Comparison of ENCODE assay signal across 1 cellular context in genomic region chr17:29589524-29590260, GRCh38.
TF ChIP-seq lines count a peak whose summit lies in the region.

GIT1 (minus strand) TSS chr17:29589648; CDS start chr17:29589378, 270 bp downstream.

TF ChIP-seq in GM12878, 131 proteins besides CTCF, POLR2A, EP300 and RAD21 (continued from another document and continues in another):
- TF ChIP-seq, protein P1, sequence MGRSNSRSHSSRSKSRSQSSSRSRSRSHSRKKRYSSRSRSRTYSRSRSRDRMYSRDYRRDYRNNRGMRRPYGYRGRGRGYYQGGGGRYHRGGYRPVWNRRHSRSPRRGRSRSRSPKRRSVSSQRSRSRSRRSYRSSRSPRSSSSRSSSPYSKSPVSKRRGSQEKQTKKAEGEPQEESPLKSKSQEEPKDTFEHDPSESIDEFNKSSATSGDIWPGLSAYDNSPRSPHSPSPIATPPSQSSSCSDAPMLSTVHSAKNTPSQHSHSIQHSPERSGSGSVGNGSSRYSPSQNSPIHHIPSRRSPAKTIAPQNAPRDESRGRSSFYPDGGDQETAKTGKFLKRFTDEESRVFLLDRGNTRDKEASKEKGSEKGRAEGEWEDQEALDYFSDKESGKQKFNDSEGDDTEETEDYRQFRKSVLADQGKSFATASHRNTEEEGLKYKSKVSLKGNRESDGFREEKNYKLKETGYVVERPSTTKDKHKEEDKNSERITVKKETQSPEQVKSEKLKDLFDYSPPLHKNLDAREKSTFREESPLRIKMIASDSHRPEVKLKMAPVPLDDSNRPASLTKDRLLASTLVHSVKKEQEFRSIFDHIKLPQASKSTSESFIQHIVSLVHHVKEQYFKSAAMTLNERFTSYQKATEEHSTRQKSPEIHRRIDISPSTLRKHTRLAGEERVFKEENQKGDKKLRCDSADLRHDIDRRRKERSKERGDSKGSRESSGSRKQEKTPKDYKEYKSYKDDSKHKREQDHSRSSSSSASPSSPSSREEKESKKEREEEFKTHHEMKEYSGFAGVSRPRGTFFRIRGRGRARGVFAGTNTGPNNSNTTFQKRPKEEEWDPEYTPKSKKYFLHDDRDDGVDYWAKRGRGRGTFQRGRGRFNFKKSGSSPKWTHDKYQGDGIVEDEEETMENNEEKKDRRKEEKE (IDR thresholded peaks at IDR 0.05): no peak
- no peak for TF ChIP-seq TARDBP (IDR thresholded peaks at IDR 0.05; ENCODE audit: borderline replicate concordance)
- TF ChIP-seq, protein P2, sequence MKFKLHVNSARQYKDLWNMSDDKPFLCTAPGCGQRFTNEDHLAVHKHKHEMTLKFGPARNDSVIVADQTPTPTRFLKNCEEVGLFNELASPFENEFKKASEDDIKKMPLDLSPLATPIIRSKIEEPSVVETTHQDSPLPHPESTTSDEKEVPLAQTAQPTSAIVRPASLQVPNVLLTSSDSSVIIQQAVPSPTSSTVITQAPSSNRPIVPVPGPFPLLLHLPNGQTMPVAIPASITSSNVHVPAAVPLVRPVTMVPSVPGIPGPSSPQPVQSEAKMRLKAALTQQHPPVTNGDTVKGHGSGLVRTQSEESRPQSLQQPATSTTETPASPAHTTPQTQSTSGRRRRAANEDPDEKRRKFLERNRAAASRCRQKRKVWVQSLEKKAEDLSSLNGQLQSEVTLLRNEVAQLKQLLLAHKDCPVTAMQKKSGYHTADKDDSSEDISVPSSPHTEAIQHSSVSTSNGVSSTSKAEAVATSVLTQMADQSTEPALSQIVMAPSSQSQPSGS (IDR thresholded peaks at IDR 0.05; ENCODE audit: low read length): no peak
- TF ChIP-seq MTA3 (IDR thresholded peaks at IDR 0.05; ENCODE audit: borderline replicate concordance, low read length): no peak
- TF ChIP-seq ZNF24 (IDR thresholded peaks at IDR 0.05): no peak
- TF ChIP-seq, protein P3, sequence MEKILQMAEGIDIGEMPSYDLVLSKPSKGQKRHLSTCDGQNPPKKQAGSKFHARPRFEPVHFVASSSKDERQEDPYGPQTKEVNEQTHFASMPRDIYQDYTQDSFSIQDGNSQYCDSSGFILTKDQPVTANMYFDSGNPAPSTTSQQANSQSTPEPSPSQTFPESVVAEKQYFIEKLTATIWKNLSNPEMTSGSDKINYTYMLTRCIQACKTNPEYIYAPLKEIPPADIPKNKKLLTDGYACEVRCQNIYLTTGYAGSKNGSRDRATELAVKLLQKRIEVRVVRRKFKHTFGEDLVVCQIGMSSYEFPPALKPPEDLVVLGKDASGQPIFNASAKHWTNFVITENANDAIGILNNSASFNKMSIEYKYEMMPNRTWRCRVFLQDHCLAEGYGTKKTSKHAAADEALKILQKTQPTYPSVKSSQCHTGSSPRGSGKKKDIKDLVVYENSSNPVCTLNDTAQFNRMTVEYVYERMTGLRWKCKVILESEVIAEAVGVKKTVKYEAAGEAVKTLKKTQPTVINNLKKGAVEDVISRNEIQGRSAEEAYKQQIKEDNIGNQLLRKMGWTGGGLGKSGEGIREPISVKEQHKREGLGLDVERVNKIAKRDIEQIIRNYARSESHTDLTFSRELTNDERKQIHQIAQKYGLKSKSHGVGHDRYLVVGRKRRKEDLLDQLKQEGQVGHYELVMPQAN (conservative IDR thresholded peaks at IDR 0.05): peak; percentile 36; the same call in 1 of the 2 replicates
- no peak for TF ChIP-seq ZZZ3 (IDR thresholded peaks at IDR 0.05; ENCODE audit: control insufficient read depth, insufficient read length, low read depth)
- TF ChIP-seq CREB1 (IDR thresholded peaks at IDR 0.05; ENCODE audit: low read depth): no peak
- no peak for TF ChIP-seq ZBED1 (IDR thresholded peaks at IDR 0.05; ENCODE audit: borderline replicate concordance)
- TF ChIP-seq SRF (IDR thresholded peaks at IDR 0.05; ENCODE audit: low read depth in 2 of 2, low read length in 2 of 2): no peak; a peak in 1 of 4 replicates
- peak in 1 of 2 experiments; percentile 72; a peak in 2 of 4 replicates for TF ChIP-seq BHLHE40 (IDR thresholded peaks at IDR 0.05; ENCODE audit: borderline replicate concordance in 1 of 2, low read depth in 2 of 2, low read length in 1 of 2)
- TF ChIP-seq ZBTB40 (IDR thresholded peaks at IDR 0.05; ENCODE audit: borderline replicate concordance): no peak
- TF ChIP-seq CEBPB (IDR thresholded peaks at IDR 0.05; ENCODE audit: borderline replicate concordance in 1 of 2, low read depth in 2 of 2, low read length in 2 of 2): no peak
- TF ChIP-seq CHD1 (IDR thresholded peaks at IDR 0.05; ENCODE audit: low read depth, low read length): no peak
- TF ChIP-seq E2F8 (IDR thresholded peaks at IDR 0.05; ENCODE audit: low read depth, partially characterized antibody): no peak
- TF ChIP-seq MEF2B (IDR thresholded peaks at IDR 0.05; ENCODE audit: partially characterized antibody, poor library complexity, severe bottlenecking): no peak
- no peak for TF ChIP-seq IKZF2 (IDR thresholded peaks at IDR 0.05)
- no peak for TF ChIP-seq ETV6 (conservative IDR thresholded peaks at IDR 0.05 in 1 of 2, IDR thresholded peaks at IDR 0.05 in 1 of 2; ENCODE audit: borderline replicate concordance in 1 of 2, low read depth in 1 of 2)
- TF ChIP-seq KLF5 (IDR thresholded peaks at IDR 0.05; ENCODE audit: partially characterized antibody): peak; percentile 44
- TF ChIP-seq RBBP5 (conservative IDR thresholded peaks at IDR 0.05): no peak
- TF ChIP-seq POU2F2 (IDR thresholded peaks at IDR 0.05; ENCODE audit: borderline replicate concordance, low read depth, low read length): no peak
- TF ChIP-seq PAX8 (IDR thresholded peaks at IDR 0.05): no peak
- no peak for TF ChIP-seq JUND (IDR thresholded peaks at IDR 0.05; ENCODE audit: low read depth, low read length)
- TF ChIP-seq RAD51 (IDR thresholded peaks at IDR 0.05): no peak
- TF ChIP-seq TAF1 (IDR thresholded peaks at IDR 0.05; ENCODE audit: borderline replicate concordance, low read depth, low read length): no peak
- no peak for TF ChIP-seq HCFC1 (IDR thresholded peaks at IDR 0.05; ENCODE audit: low read length)
- no peak for TF ChIP-seq PML (IDR thresholded peaks at IDR 0.05; ENCODE audit: low read length)
- no peak for TF ChIP-seq FOXK2 (IDR thresholded peaks at IDR 0.05)
- no peak for TF ChIP-seq SIN3A (IDR thresholded peaks at IDR 0.05; ENCODE audit: low read depth, low read length)
- TF ChIP-seq, protein P4, sequence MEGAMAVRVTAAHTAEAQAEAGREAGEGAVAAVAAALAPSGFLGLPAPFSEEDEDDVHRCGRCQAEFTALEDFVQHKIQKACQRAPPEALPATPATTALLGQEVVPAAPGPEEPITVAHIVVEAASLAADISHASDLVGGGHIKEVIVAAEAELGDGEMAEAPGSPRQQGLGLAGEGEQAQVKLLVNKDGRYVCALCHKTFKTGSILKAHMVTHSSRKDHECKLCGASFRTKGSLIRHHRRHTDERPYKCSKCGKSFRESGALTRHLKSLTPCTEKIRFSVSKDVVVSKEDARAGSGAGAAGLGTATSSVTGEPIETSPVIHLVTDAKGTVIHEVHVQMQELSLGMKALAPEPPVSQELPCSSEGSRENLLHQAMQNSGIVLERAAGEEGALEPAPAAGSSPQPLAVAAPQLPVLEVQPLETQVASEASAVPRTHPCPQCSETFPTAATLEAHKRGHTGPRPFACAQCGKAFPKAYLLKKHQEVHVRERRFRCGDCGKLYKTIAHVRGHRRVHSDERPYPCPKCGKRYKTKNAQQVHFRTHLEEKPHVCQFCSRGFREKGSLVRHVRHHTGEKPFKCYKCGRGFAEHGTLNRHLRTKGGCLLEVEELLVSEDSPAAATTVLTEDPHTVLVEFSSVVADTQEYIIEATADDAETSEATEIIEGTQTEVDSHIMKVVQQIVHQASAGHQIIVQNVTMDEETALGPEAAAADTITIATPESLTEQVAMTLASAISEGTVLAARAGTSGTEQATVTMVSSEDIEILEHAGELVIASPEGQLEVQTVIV (IDR thresholded peaks at IDR 0.05; ENCODE audit: borderline replicate concordance, partially characterized antibody): no peak
- TF ChIP-seq GABPA (IDR thresholded peaks at IDR 0.05; ENCODE audit: low read depth): no peak
- TF ChIP-seq ZNF622 (IDR thresholded peaks at IDR 0.05): no peak
- TF ChIP-seq HDGF (IDR thresholded peaks at IDR 0.05): peak; percentile 45; the same call in 1 of the 2 replicates
- peak; percentile 78 for TF ChIP-seq LARP7 (IDR thresholded peaks at IDR 0.05)
- no peak for TF ChIP-seq NBN (IDR thresholded peaks at IDR 0.05)
- no peak for TF ChIP-seq CREM (IDR thresholded peaks at IDR 0.05; ENCODE audit: low read depth)
- TF ChIP-seq TCF12 (IDR thresholded peaks at IDR 0.05; ENCODE audit: low read depth, low read length): no peak
- no peak for TF ChIP-seq CHD4 (IDR thresholded peaks at IDR 0.05)
- TF ChIP-seq NFIC (IDR thresholded peaks at IDR 0.05; ENCODE audit: low read depth, low read length): no peak
- TF ChIP-seq MAX (IDR thresholded peaks at IDR 0.05; ENCODE audit: low read depth, low read length): 0 out of 2 replicates have a peak, but pooled peaks have one; percentile 31
- TF ChIP-seq SMARCA5 (IDR thresholded peaks at IDR 0.05): no peak
- no peak for TF ChIP-seq ZNF274 (IDR thresholded peaks at IDR 0.05; ENCODE audit: insufficient read depth, insufficient read length)
- no peak for TF ChIP-seq NR2C1 (IDR thresholded peaks at IDR 0.05)
- TF ChIP-seq, protein P5, sequence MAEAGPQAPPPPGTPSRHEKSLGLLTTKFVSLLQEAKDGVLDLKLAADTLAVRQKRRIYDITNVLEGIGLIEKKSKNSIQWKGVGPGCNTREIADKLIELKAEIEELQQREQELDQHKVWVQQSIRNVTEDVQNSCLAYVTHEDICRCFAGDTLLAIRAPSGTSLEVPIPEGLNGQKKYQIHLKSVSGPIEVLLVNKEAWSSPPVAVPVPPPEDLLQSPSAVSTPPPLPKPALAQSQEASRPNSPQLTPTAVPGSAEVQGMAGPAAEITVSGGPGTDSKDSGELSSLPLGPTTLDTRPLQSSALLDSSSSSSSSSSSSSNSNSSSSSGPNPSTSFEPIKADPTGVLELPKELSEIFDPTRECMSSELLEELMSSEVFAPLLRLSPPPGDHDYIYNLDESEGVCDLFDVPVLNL (IDR thresholded peaks at IDR 0.05; ENCODE audit: low read depth, low read length): no peak
- TF ChIP-seq, protein P6, sequence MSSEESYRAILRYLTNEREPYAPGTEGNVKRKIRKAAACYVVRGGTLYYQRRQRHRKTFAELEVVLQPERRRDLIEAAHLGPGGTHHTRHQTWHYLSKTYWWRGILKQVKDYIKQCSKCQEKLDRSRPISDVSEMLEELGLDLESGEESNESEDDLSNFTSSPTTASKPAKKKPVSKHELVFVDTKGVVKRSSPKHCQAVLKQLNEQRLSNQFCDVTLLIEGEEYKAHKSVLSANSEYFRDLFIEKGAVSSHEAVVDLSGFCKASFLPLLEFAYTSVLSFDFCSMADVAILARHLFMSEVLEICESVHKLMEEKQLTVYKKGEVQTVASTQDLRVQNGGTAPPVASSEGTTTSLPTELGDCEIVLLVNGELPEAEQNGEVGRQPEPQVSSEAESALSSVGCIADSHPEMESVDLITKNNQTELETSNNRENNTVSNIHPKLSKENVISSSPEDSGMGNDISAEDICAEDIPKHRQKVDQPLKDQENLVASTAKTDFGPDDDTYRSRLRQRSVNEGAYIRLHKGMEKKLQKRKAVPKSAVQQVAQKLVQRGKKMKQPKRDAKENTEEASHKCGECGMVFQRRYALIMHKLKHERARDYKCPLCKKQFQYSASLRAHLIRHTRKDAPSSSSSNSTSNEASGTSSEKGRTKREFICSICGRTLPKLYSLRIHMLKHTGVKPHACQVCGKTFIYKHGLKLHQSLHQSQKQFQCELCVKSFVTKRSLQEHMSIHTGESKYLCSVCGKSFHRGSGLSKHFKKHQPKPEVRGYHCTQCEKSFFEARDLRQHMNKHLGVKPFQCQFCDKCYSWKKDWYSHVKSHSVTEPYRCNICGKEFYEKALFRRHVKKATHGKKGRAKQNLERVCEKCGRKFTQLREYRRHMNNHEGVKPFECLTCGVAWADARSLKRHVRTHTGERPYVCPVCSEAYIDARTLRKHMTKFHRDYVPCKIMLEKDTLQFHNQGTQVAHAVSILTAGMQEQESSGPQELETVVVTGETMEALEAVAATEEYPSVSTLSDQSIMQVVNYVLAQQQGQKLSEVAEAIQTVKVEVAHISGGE (CRISPR knock-in tag; IDR thresholded peaks at IDR 0.05): no peak
